ENCODE assay signal across 8 cellular contexts in genomic region chr14:20631821-20632389, GRCh38. TPM values are rescaled to one million over a fixed set of nuclear protein-coding genes. Genes with fewer than 3 reads are reported as not detected.
A peak's percentile ranks its signal among the peaks of the same experiment; 100 is the strongest.
DNase-seq lines count a peak whose midpoint lies in the region; ATAC-seq and TF ChIP-seq lines count a peak whose summit lies in the region.

No MANE protein-coding gene starts in this region.

- intact Hi-C loops in left ventricle myocardium superior (cut with micrococcal nuclease): no loop called here
- intact Hi-C loops in prostate gland (cut with DNase I): loop anchor here (5.0 kb wide), 1 partner anchor 50 kb away; the partner anchor contains the start of gene RNASE4

- POLR2A ChIA-PET in activated naive CD8-positive, alpha-beta T cell treated with anti-CD3 and anti-CD28 coated beads, Interleukin-2, amount 10 ng/mL, durations not matched to agents 7 days and 5 days (lab: Charles Lee): interaction anchor here (1.4 to 1.9 kb wide), 2 partner anchors 18 to 50 kb away, joined by 4 to 7 read pairs; no protein-coding TSS in a partner anchor

- TF ChIP-seq CTCF in prostate gland (IDR thresholded peaks at IDR 0.05): no peak

- peak overlapping the region; percentile 7 to 15 for H3K4me3 ChIP-seq in prostate gland

- H3K27ac Mint-ChIP-seq in activated naive CD8-positive, alpha-beta T cell treated with anti-CD3 and anti-CD28 coated beads, Interleukin-2, amount 10 ng/mL, durations not matched to agents 7 days and 5 days: no peak overlapping the region

- peaks cover 27% of the 10 kb centered on the region for H3K4me1 Mint-ChIP-seq in activated naive CD8-positive, alpha-beta T cell treated with anti-CD3 and anti-CD28 coated beads, Interleukin-2, amount 10 ng/mL, durations not matched to agents 7 days and 5 days

- H3K36me3 ChIP-seq in prostate gland: no peaks in the 10 kb centered on the region

- peak; percentile 77 for DNase-seq in EL
- no peak for DNase-seq in activated naive CD8-positive, alpha-beta T cell treated with anti-CD3 and anti-CD28 coated beads, Interleukin-2, amount 10 ng/mL, durations not matched to agents 7 days and 5 days
- peak; percentile 86 for DNase-seq in left ventricle myocardium superior
- DNase-seq in prostate gland (ENCODE audit: low spot score): peak; percentile 62
- no peak for DNase-seq in occipital lobe (lab: John Stamatoyannopoulos, UW)
- no peak for DNase-seq in activated gamma-delta T cell treated with Interleukin-2 at 50 U/mL for 16 hours

- WGBS in prostate gland: 5% methylated on average over 19 of the region's 19 CpGs

- no peaks in the 10 kb centered on the region for H3K27me3 ChIP-seq in prostate gland (replicated peaks; ENCODE audit: insufficient read depth)

- H3K27me3 Mint-ChIP-seq in activated naive CD8-positive, alpha-beta T cell treated with anti-CD3 and anti-CD28 coated beads, Interleukin-2, amount 10 ng/mL, durations not matched to agents 7 days and 5 days: peaks cover 84% of the 10 kb centered on the region

- peaks cover 1% of the 10 kb centered on the region for H3K36me3 Mint-ChIP-seq in activated naive CD8-positive, alpha-beta T cell treated with anti-CD3 and anti-CD28 coated beads, Interleukin-2, amount 10 ng/mL, durations not matched to agents 7 days and 5 days

- no peaks in the 10 kb centered on the region for H3K9me3 ChIP-seq in prostate gland

- no peak for TF ChIP-seq RAD21 in Ishikawa (IDR thresholded peaks at IDR 0.05; ENCODE audit: low read depth)

- no peak overlapping the region for H3K27ac ChIP-seq in prostate gland

- peak overlapping the region; percentile 81 for H3K4me3 Mint-ChIP-seq in activated naive CD8-positive, alpha-beta T cell treated with anti-CD3 and anti-CD28 coated beads, Interleukin-2, amount 10 ng/mL, durations not matched to agents 7 days and 5 days

- peaks cover 5% of the 10 kb centered on the region for H3K4me1 ChIP-seq in prostate gland (replicated peaks)

- no peaks in the 10 kb centered on the region for H3K9me3 Mint-ChIP-seq in activated naive CD8-positive, alpha-beta T cell treated with anti-CD3 and anti-CD28 coated beads, Interleukin-2, amount 10 ng/mL, durations not matched to agents 7 days and 5 days

- no peak for TF ChIP-seq POLR2A in prostate gland (IDR thresholded peaks at IDR 0.05)

- no peak for ATAC-seq in activated naive CD8-positive, alpha-beta T cell treated with anti-CD3 and anti-CD28 coated beads, Interleukin-2, amount 10 ng/mL, durations not matched to agents 7 days and 5 days (ENCODE audit: low read depth)
- peak; percentile 91 for ATAC-seq in left ventricle myocardium superior
- ATAC-seq in HG03571 (IDR thresholded peaks at IDR 0.05; ENCODE audit: unreplicated experiment): no peak

- no peak for TF ChIP-seq EP300 in Ishikawa (IDR thresholded peaks at IDR 0.05; ENCODE audit: borderline replicate concordance)

TF ChIP-seq in Ishikawa, 13 proteins besides CTCF, POLR2A, EP300 and RAD21:
- TF ChIP-seq MAX (IDR thresholded peaks at IDR 0.05) (peak; percentile 48; the same call in 1 of the 2 replicates), NFIC (IDR thresholded peaks at IDR 0.05) (peak; percentile 91), USF1 (IDR thresholded peaks at IDR 0.05) (peak; percentile 19; the same call in 1 of the 2 replicates), CREB1 (IDR thresholded peaks at IDR 0.05; ENCODE audit: low read depth) (no peak), REST (IDR thresholded peaks at IDR 0.05; ENCODE audit: low read depth) (peak; percentile 85), ZBTB7A (IDR thresholded peaks at IDR 0.05; ENCODE audit: low read depth) (no peak), TEAD4 (IDR thresholded peaks at IDR 0.05) (0 out of 2 replicates have a peak, but pooled peaks have one; percentile 24)

RNA-seq across cellular contexts. Expression of gene OR6S1, which starts 9.6 kb away (rescaled TPM):
- not detected for total RNA-seq in activated naive CD8-positive, alpha-beta T cell treated with anti-CD3 and anti-CD28 coated beads, Interleukin-2, amount 10 ng/mL, durations not matched to agents 7 days and 5 days
- total RNA-seq in left ventricle myocardium superior: not detected
- total RNA-seq in prostate gland: not detected
- total RNA-seq in occipital lobe: not detected

RNA-seq across cellular contexts. Expression of gene RNASE12, which starts 40.7 kb away (rescaled TPM):
- total RNA-seq in activated naive CD8-positive, alpha-beta T cell treated with anti-CD3 and anti-CD28 coated beads, Interleukin-2, amount 10 ng/mL, durations not matched to agents 7 days and 5 days: not detected
- total RNA-seq in left ventricle myocardium superior: not detected
- not detected for total RNA-seq in prostate gland
- not detected for total RNA-seq in occipital lobe

RNA-seq across cellular contexts. Expression of gene RNASE11, which starts 44.1 kb away (rescaled TPM):
- total RNA-seq in activated naive CD8-positive, alpha-beta T cell treated with anti-CD3 and anti-CD28 coated beads, Interleukin-2, amount 10 ng/mL, durations not matched to agents 7 days and 5 days: not detected
- total RNA-seq in left ventricle myocardium superior (not detected), prostate gland (1 to 10 TPM in 1 of 2 donors, not detected in 1; 1.0 TPM), occipital lobe (not detected)

RNA-seq across cellular contexts. Expression of gene RNASE4, which starts 52.5 kb away (rescaled TPM):
- total RNA-seq in activated naive CD8-positive, alpha-beta T cell treated with anti-CD3 and anti-CD28 coated beads, Interleukin-2, amount 10 ng/mL, durations not matched to agents 7 days and 5 days: 1 to 10 TPM in 1 of 2 experiments, under 1 TPM in 1; 0.62 to 1.0 TPM
- total RNA-seq in left ventricle myocardium superior (8.1 TPM), prostate gland (100 to 1,000 TPM in 1 of 2 donors, 10 to 100 TPM in 1; 71.6 to 150 TPM), occipital lobe (2.2 TPM)

RNA-seq across cellular contexts. Expression of gene ANG, which starts 56.7 kb away (rescaled TPM):
- total RNA-seq in activated naive CD8-positive, alpha-beta T cell treated with anti-CD3 and anti-CD28 coated beads, Interleukin-2, amount 10 ng/mL, durations not matched to agents 7 days and 5 days: 1 to 10 TPM; 1.0 to 1.5 TPM
- 4.0 TPM for total RNA-seq in left ventricle myocardium superior
- 10 to 100 TPM; 58.6 to 78.2 TPM for total RNA-seq in prostate gland
- 0.16 TPM for total RNA-seq in occipital lobe

Comparison
In these comparisons a context has a peak if more than half of its experiments do, and no peak if none do; other contexts are left out.
1. DNase-seq: peak in EL (single experiment), left ventricle myocardium superior (single experiment) and prostate gland (single experiment); none in activated naive CD8-positive, alpha-beta T cell treated with anti-CD3 and anti-CD28 coated beads, Interleukin-2, amount 10 ng/mL, durations not matched to agents 7 days and 5 days (single experiment), occipital lobe (single experiment) and activated gamma-delta T cell treated with Interleukin-2 at 50 U/mL for 16 hours (single experiment).